Comparison of ENCODE assay signal across 13 cellular contexts in genomic region chr12:15131462-15131861, GRCh38.
DNase-seq lines count a peak whose midpoint lies in the region; ATAC-seq and TF ChIP-seq lines count a peak whose summit lies in the region.
"Had no signal": no experiment of that assay in that cellular context is flagged by ENCODE, and none has a peak within 500 bp of the region (broad histone marks: within the 10 kb centered on the region; RNA-seq: fewer than 3 reads in every experiment).

No MANE protein-coding gene starts in this region.

- no peak for TF ChIP-seq POLR2A in esophagus muscularis mucosa (IDR thresholded peaks at IDR 0.05; ENCODE audit: low read depth)

- H3K4me1 ChIP-seq in psoas muscle (no peaks in the 10 kb centered on the region), esophagus muscularis mucosa (no peaks in the 10 kb centered on the region)
- H3K4me1 ChIP-seq: body of pancreas had no signal

- H3K27me3 ChIP-seq in psoas muscle (ENCODE audit: insufficient read depth in 3 of 3, low read length in 2 of 3) (no peaks in the 10 kb centered on the region), esophagus muscularis mucosa (no peaks in the 10 kb centered on the region)
- H3K27me3 ChIP-seq: body of pancreas had no signal

- peak; percentile 37 to 76 (median 75) for ATAC-seq in psoas muscle
- ATAC-seq: body of pancreas; naive thymus-derived CD8-positive, alpha-beta T cell; WTC11 had no signal

- H3K4me3 ChIP-seq in psoas muscle = no peak overlapping the region
- H3K4me3 ChIP-seq in esophagus muscularis mucosa = no peak overlapping the region
- H3K4me3 ChIP-seq: body of pancreas had no signal

- TF ChIP-seq EP300 in esophagus muscularis mucosa (IDR thresholded peaks at IDR 0.05) = no peak

- intact Hi-C loops in psoas muscle (cut with DNase I) = no loop called here
- intact Hi-C loops in esophagus muscularis mucosa (cut with DNase I) = no loop called here

- DNase-seq in Daoy (ENCODE audit: low read depth) (peak; percentile 69), NCI-H524 (lab: John Stamatoyannopoulos, UW) (peak; percentile 72 to 92), fibroblast of gingiva (ENCODE audit: low read depth) (peak; percentile 78), psoas muscle (no peak), SIG-M5 (lab: John Stamatoyannopoulos, UW) (no peak), esophagus muscularis mucosa (ENCODE audit: extremely low spot score) (no peak), retina (no peak), NCI-H748 treated with DMSO at 0.1 percent for 48 hours (lab: John Stamatoyannopoulos, UW) (no peak)
- DNase-seq: islet precursor cell; naive thymus-derived CD8-positive, alpha-beta T cell; NCI-H345 had no signal

- no peak overlapping the region for H3K27ac ChIP-seq in psoas muscle
- H3K27ac ChIP-seq in esophagus muscularis mucosa (replicated peaks in 1 of 4) = no peak overlapping the region
- H3K27ac ChIP-seq: body of pancreas had no signal

- 37 to 60% (median 50%) methylated on average over 3 of the region's 3 CpGs for WGBS in psoas muscle, 3 donors
- WGBS in esophagus muscularis mucosa = 73% methylated on average over 3 of the region's 3 CpGs

- no peaks in the 10 kb centered on the region for H3K36me3 ChIP-seq in psoas muscle (ENCODE audit: insufficient read depth in 1 of 2, low read depth in 1 of 2)
- H3K36me3 ChIP-seq in esophagus muscularis mucosa = no peaks in the 10 kb centered on the region

- H3K9me3 ChIP-seq in psoas muscle (no peaks in the 10 kb centered on the region), esophagus muscularis mucosa (no peaks in the 10 kb centered on the region)
- H3K9me3 ChIP-seq: body of pancreas had no signal

- no peak for TF ChIP-seq CTCF in psoas muscle (IDR thresholded peaks at IDR 0.05)
- no peak for TF ChIP-seq CTCF in esophagus muscularis mucosa (IDR thresholded peaks at IDR 0.05)

Comparison
In these comparisons a context has a peak if more than half of its experiments do, and no peak if none do; other contexts are left out.
1. DNase-seq: peak in Daoy (single experiment), NCI-H524 (2 of 2) and fibroblast of gingiva (single experiment); none in psoas muscle (0 of 2), SIG-M5 (single experiment), esophagus muscularis mucosa (single experiment), retina (single experiment) and NCI-H748 treated with DMSO at 0.1 percent for 48 hours (single experiment).